In genomic region chr1:144014528-144014927, GRCh38 we compare ENCODE assay signal across 1 cellular context. TPM values are rescaled to one million over a fixed set of nuclear protein-coding genes. Genes with fewer than 3 reads are reported as not detected.
"Had no signal": no experiment of that assay in that cellular context is flagged by ENCODE, and none has a peak within 500 bp of the region (broad histone marks: within the 10 kb centered on the region; RNA-seq: fewer than 3 reads in every experiment).

No MANE protein-coding gene starts in this region.

RNA-seq across cellular contexts. Expression of gene FAM72C, which starts 42.7 kb away (rescaled TPM):
- total RNA-seq: Right ventricle myocardium superior had no signal
